Comparison of ENCODE assay signal across 18 cellular contexts in genomic region chr2:52874706-52875105, GRCh38.
DNase-seq lines count a peak whose midpoint lies in the region; ATAC-seq and TF ChIP-seq lines count a peak whose summit lies in the region.
"Had no signal": no experiment of that assay in that cellular context is flagged by ENCODE, and none has a peak within 500 bp of the region (broad histone marks: within the 10 kb centered on the region; RNA-seq: fewer than 3 reads in every experiment).

No MANE protein-coding gene starts in this region.

- POLR2A ChIA-PET in HCT116 (lab: Charles Lee), result no interaction called here

- CTCF ChIA-PET in HCT116 (lab: Charles Lee), result no interaction called here

- no peaks in the 10 kb centered on the region for H3K9me3 ChIP-seq in HCT116 (ENCODE audit: control insufficient read depth in 1 of 2, insufficient read depth in 1 of 2, low read depth in 1 of 2, low read length in 2 of 2)
- H3K9me3 ChIP-seq in smooth muscle cell (replicated peaks; ENCODE audit: low read depth), result no peaks in the 10 kb centered on the region
- H3K9me3 ChIP-seq: Caco-2 had no signal

- H3F3A ChIP-seq in smooth muscle cell (ENCODE audit: low read depth), result no peaks in the 10 kb centered on the region

- TF ChIP-seq CTCF in HCT116 (IDR thresholded peaks at IDR 0.05 in 2 of 3, conservative IDR thresholded peaks at IDR 0.05 in 1 of 3; ENCODE audit: borderline replicate concordance in 1 of 3, insufficient read depth in 1 of 3, low read depth in 2 of 3, low read length in 2 of 3) (no peak), smooth muscle cell (IDR thresholded peaks at IDR 0.05; ENCODE audit: borderline replicate concordance, insufficient read depth, poor library complexity, severe bottlenecking) (no peak)

- no peak for TF ChIP-seq POLR2A in HCT116 (IDR thresholded peaks at IDR 0.05; ENCODE audit: borderline replicate concordance, extremely low read depth, insufficient read depth, insufficient read length)

- H3K4me3 ChIP-seq in HCT116 (replicated peaks in 1 of 2; ENCODE audit: low read depth in 1 of 2, low read length in 2 of 2) (no peak overlapping the region), smooth muscle cell (no peak overlapping the region)
- H3K4me3 ChIP-seq: A549, GM12878 had no signal

- H3K4me1 ChIP-seq in HCT116 (ENCODE audit: control insufficient read depth in 1 of 2, insufficient read depth in 2 of 2, low read length in 2 of 2) (peaks cover 0 to 4% of the 10 kb centered on the region in 2 experiments; a peak in 1 of 4 replicates), smooth muscle cell (ENCODE audit: low read depth) (no peaks in the 10 kb centered on the region)
- H3K4me1 ChIP-seq: Caco-2 had no signal

- H3K27ac ChIP-seq in HCT116 (ENCODE audit: low read depth, low read length) (no peak overlapping the region), smooth muscle cell (ENCODE audit: low read depth) (no peak overlapping the region)
- H3K27ac ChIP-seq: A549, C4-2B had no signal

- H3K27me3 ChIP-seq in HCT116 (ENCODE audit: insufficient read depth, low read length), result no peaks in the 10 kb centered on the region
- H3K27me3 ChIP-seq in smooth muscle cell (ENCODE audit: low read depth), result peaks cover 11% of the 10 kb centered on the region

- no peak for TF ChIP-seq RAD21 in HCT116 (IDR thresholded peaks at IDR 0.05; ENCODE audit: low read depth)

- WGBS in smooth muscle cell (ENCODE audit: low lambda C conversion rate), result 33% methylated on average over 3 of the region's 3 CpGs

- RAD21 ChIA-PET in HCT116 (lab: Charles Lee; ENCODE audit: low non-redundant PET in 1 of 2, low total read pairs in 2 of 2, uncharacterized antibody in 2 of 2, unreplicated experiment in 2 of 2), result no interaction called here

- H3K9ac ChIP-seq in HCT116 (ENCODE audit: low read length) (no peak overlapping the region), smooth muscle cell (ENCODE audit: low read depth) (no peak overlapping the region)

- BruUV-seq in HCT116 (replicated peaks; lab: Mats Ljungman, UMichigan), result no TSS peak

- peak; percentile 18 for DNase-seq in ELR (ENCODE audit: low read depth)
- DNase-seq in HCT116 (ENCODE audit: low read depth, low spot score), result no peak
- peak; percentile 13 for DNase-seq in RKO (ENCODE audit: low spot score)
- no peak for DNase-seq in smooth muscle cell (lab: John Stamatoyannopoulos, UW; ENCODE audit: unreplicated experiment)
- no peak for DNase-seq in SKM-1 (lab: John Stamatoyannopoulos, UW; ENCODE audit: unreplicated experiment)
- no peak for DNase-seq in hypothalamus (lab: John Stamatoyannopoulos, UW)
- DNase-seq: AML-193; Caco-2; CD4-positive, alpha-beta T cell; DMS153; DMS79; HCEC 1CT; KBM-7 had no signal

- no peaks in the 10 kb centered on the region for H3K9me2 ChIP-seq in HCT116 (ENCODE audit: insufficient read depth)

- H3K36me3 ChIP-seq in HCT116 (ENCODE audit: control insufficient read depth in 1 of 2, insufficient read depth in 2 of 2, low read length in 2 of 2), result no peaks in the 10 kb centered on the region
- no peaks in the 10 kb centered on the region for H3K36me3 ChIP-seq in smooth muscle cell (ENCODE audit: low read depth)

- intact Hi-C loops in HCT116 (cut with micrococcal nuclease), result no loop called here

- peak overlapping the region; percentile 16 for H2AFZ ChIP-seq in HCT116 (ENCODE audit: low read depth, low read length, poor library complexity, severe bottlenecking)
- H2AFZ ChIP-seq in smooth muscle cell (ENCODE audit: low read depth), result no peak overlapping the region

- H4K20me1 ChIP-seq in HCT116 (ENCODE audit: insufficient read depth), result no peaks in the 10 kb centered on the region
- no peaks in the 10 kb centered on the region for H4K20me1 ChIP-seq in smooth muscle cell (ENCODE audit: low read depth)

- ATAC-seq in HCT116 (no peak), GM19328 (IDR thresholded peaks at IDR 0.05; ENCODE audit: unreplicated experiment) (no peak)
- ATAC-seq: A549, GM12878, HepG2 had no signal

- H3K4me2 ChIP-seq in HCT116 (ENCODE audit: low read length), result no peak overlapping the region
- peak overlapping the region; percentile 22 for H3K4me2 ChIP-seq in smooth muscle cell
- H3K4me2 ChIP-seq: A549 had no signal

- no peaks in the 10 kb centered on the region for H3K79me2 ChIP-seq in HCT116 (ENCODE audit: insufficient read depth, low read length)
- H3K79me2 ChIP-seq in smooth muscle cell (ENCODE audit: low read depth), result no peaks in the 10 kb centered on the region

TF ChIP-seq in HCT116, 20 proteins besides CTCF, POLR2A, EP300 and RAD21:
- TF ChIP-seq CBX3 (IDR thresholded peaks at IDR 0.05; ENCODE audit: low read depth), result no peak
- TF ChIP-seq JUND (IDR thresholded peaks at IDR 0.05), result peak; percentile 46; the same call in 1 of the 2 replicates
- TF ChIP-seq EZH2phosphoT487 (IDR thresholded peaks at IDR 0.05; ENCODE audit: borderline replicate concordance), result no peak
- peak; percentile 10; the same call in 1 of the 2 replicates for TF ChIP-seq FOSL1 (IDR thresholded peaks at IDR 0.05; ENCODE audit: low read depth)
TF ChIP-seq in HCT116: peak in this region for 2.

Comparison
In these comparisons a context has a peak if more than half of its experiments do, and no peak if none do; other contexts are left out.
1. DNase-seq: peak in ELR (single experiment) and RKO (single experiment); none in HCT116 (single experiment), smooth muscle cell (single experiment), SKM-1 (single experiment) and hypothalamus (0 of 51).